ENCODE assay signal across 1 cellular context in genomic region chr17:61431594-61432311, GRCh38.
TF ChIP-seq lines count a peak whose summit lies in the region.

No MANE protein-coding gene starts in this region.

TF ChIP-seq in A549, 52 proteins besides CTCF, POLR2A, EP300 and RAD21 (continued from another document):
- TF ChIP-seq ATOH8 (CRISPR knock-in tag; IDR thresholded peaks at IDR 0.05; ENCODE audit: low read depth) (no peak), NPAS2 (CRISPR knock-in tag; IDR thresholded peaks at IDR 0.05; ENCODE audit: borderline replicate concordance) (no peak), RCOR1 (IDR thresholded peaks at IDR 0.05; ENCODE audit: low read depth, low read length) (no peak), E2F6 (IDR thresholded peaks at IDR 0.05; ENCODE audit: borderline replicate concordance, low read depth) (no peak), RFX5 (IDR thresholded peaks at IDR 0.05) (no peak), FOXS1 (CRISPR knock-in tag; IDR thresholded peaks at IDR 0.05) (no peak), NFE2L2 (conservative IDR thresholded peaks at IDR 0.05; ENCODE audit: low read length) (no peak), SREBF2 (IDR thresholded peaks at IDR 0.05) (no peak), FOSB (CRISPR knock-in tag; IDR thresholded peaks at IDR 0.05) (no peak), JUNB (IDR thresholded peaks at IDR 0.05) (peak; percentile 46; the same call in 1 of the 2 replicates), CBX8 (IDR thresholded peaks at IDR 0.05) (no peak), FOSL2 (IDR thresholded peaks at IDR 0.05) (no peak), FOSL2 (CRISPR knock-in tag; IDR thresholded peaks at IDR 0.05) (peak; percentile 52), CEBPB (IDR thresholded peaks at IDR 0.05) (peak in 1 of 2 experiments; percentile 50; a peak in 2 of 4 replicates), ZNF302 (CRISPR knock-in tag; IDR thresholded peaks at IDR 0.05) (no peak), CHD4 (IDR thresholded peaks at IDR 0.05; ENCODE audit: borderline replicate concordance) (no peak), HOXB5 (CRISPR knock-in tag; IDR thresholded peaks at IDR 0.05) (no peak), ZSCAN20 (CRISPR knock-in tag; IDR thresholded peaks at IDR 0.05) (no peak), TP53 (CRISPR knock-in tag; IDR thresholded peaks at IDR 0.05) (no peak), HEYL (CRISPR knock-in tag; IDR thresholded peaks at IDR 0.05) (no peak), NR3C1 (IDR thresholded peaks at IDR 0.05) (no peak)
